1 cellular context compared by ENCODE assay signal in genomic region chr19:47813995-47814328, GRCh38.
TF ChIP-seq lines count a peak whose summit lies in the region.

No MANE protein-coding gene starts in this region.

TF ChIP-seq in H1, 55 proteins besides CTCF, POLR2A, EP300 and RAD21:
- TF ChIP-seq RBBP5 (IDR thresholded peaks at IDR 0.05; ENCODE audit: borderline replicate concordance, low read depth, low read length) (no peak), EZH2 (IDR thresholded peaks at IDR 0.05; ENCODE audit: low read depth, low read length, severe bottlenecking) (no peak), POLR2AphosphoS5 (IDR thresholded peaks at IDR 0.05; ENCODE audit: low read depth, low read length) (no peak), SP4 (IDR thresholded peaks at IDR 0.05; ENCODE audit: low read length) (no peak), JUN (IDR thresholded peaks at IDR 0.05; ENCODE audit: low read depth, low read length) (no peak), POU5F1 (IDR thresholded peaks at IDR 0.05; ENCODE audit: low read depth, low read length) (no peak)
TF ChIP-seq in H1: peak in this region for 0.
